ENCODE assay signal across 1 cellular context in genomic region chr2:174768557-174768956, GRCh38.
TF ChIP-seq lines count a peak whose summit lies in the region.

No MANE protein-coding gene starts in this region.

TF ChIP-seq in H1, 55 proteins besides CTCF, POLR2A, EP300 and RAD21:
- TF ChIP-seq TEAD4 (IDR thresholded peaks at IDR 0.05; ENCODE audit: low read depth, low read length) = no peak
- TF ChIP-seq USF2 (IDR thresholded peaks at IDR 0.05; ENCODE audit: low read length) = no peak
- no peak for TF ChIP-seq YY1 (IDR thresholded peaks at IDR 0.05; ENCODE audit: low read depth, low read length)
- no peak for TF ChIP-seq SIRT6 (IDR thresholded peaks at IDR 0.05; ENCODE audit: low read length)
- no peak for TF ChIP-seq EGR1 (IDR thresholded peaks at IDR 0.05; ENCODE audit: borderline replicate concordance, low read depth, low read length)
- TF ChIP-seq HDAC6 (IDR thresholded peaks at IDR 0.05; ENCODE audit: low read depth, low read length) = no peak
- no peak for TF ChIP-seq GABPA (IDR thresholded peaks at IDR 0.05; ENCODE audit: borderline replicate concordance, insufficient read depth, low read length)
- TF ChIP-seq BACH1 (IDR thresholded peaks at IDR 0.05; ENCODE audit: low read length) = no peak
- TF ChIP-seq CBX8 (IDR thresholded peaks at IDR 0.05; ENCODE audit: borderline replicate concordance, low read depth, low read length) = no peak
- no peak for TF ChIP-seq JUN (IDR thresholded peaks at IDR 0.05; ENCODE audit: low read depth, low read length)
- TF ChIP-seq CHD1 (IDR thresholded peaks at IDR 0.05; ENCODE audit: low read depth, low read length) = no peak
- no peak for TF ChIP-seq SIX5 (IDR thresholded peaks at IDR 0.05; ENCODE audit: low read depth, low read length)
- no peak for TF ChIP-seq KDM5A (IDR thresholded peaks at IDR 0.05; ENCODE audit: low read length)
- no peak for TF ChIP-seq SP2 (IDR thresholded peaks at IDR 0.05; ENCODE audit: low read length)
- TF ChIP-seq, protein P1, sequence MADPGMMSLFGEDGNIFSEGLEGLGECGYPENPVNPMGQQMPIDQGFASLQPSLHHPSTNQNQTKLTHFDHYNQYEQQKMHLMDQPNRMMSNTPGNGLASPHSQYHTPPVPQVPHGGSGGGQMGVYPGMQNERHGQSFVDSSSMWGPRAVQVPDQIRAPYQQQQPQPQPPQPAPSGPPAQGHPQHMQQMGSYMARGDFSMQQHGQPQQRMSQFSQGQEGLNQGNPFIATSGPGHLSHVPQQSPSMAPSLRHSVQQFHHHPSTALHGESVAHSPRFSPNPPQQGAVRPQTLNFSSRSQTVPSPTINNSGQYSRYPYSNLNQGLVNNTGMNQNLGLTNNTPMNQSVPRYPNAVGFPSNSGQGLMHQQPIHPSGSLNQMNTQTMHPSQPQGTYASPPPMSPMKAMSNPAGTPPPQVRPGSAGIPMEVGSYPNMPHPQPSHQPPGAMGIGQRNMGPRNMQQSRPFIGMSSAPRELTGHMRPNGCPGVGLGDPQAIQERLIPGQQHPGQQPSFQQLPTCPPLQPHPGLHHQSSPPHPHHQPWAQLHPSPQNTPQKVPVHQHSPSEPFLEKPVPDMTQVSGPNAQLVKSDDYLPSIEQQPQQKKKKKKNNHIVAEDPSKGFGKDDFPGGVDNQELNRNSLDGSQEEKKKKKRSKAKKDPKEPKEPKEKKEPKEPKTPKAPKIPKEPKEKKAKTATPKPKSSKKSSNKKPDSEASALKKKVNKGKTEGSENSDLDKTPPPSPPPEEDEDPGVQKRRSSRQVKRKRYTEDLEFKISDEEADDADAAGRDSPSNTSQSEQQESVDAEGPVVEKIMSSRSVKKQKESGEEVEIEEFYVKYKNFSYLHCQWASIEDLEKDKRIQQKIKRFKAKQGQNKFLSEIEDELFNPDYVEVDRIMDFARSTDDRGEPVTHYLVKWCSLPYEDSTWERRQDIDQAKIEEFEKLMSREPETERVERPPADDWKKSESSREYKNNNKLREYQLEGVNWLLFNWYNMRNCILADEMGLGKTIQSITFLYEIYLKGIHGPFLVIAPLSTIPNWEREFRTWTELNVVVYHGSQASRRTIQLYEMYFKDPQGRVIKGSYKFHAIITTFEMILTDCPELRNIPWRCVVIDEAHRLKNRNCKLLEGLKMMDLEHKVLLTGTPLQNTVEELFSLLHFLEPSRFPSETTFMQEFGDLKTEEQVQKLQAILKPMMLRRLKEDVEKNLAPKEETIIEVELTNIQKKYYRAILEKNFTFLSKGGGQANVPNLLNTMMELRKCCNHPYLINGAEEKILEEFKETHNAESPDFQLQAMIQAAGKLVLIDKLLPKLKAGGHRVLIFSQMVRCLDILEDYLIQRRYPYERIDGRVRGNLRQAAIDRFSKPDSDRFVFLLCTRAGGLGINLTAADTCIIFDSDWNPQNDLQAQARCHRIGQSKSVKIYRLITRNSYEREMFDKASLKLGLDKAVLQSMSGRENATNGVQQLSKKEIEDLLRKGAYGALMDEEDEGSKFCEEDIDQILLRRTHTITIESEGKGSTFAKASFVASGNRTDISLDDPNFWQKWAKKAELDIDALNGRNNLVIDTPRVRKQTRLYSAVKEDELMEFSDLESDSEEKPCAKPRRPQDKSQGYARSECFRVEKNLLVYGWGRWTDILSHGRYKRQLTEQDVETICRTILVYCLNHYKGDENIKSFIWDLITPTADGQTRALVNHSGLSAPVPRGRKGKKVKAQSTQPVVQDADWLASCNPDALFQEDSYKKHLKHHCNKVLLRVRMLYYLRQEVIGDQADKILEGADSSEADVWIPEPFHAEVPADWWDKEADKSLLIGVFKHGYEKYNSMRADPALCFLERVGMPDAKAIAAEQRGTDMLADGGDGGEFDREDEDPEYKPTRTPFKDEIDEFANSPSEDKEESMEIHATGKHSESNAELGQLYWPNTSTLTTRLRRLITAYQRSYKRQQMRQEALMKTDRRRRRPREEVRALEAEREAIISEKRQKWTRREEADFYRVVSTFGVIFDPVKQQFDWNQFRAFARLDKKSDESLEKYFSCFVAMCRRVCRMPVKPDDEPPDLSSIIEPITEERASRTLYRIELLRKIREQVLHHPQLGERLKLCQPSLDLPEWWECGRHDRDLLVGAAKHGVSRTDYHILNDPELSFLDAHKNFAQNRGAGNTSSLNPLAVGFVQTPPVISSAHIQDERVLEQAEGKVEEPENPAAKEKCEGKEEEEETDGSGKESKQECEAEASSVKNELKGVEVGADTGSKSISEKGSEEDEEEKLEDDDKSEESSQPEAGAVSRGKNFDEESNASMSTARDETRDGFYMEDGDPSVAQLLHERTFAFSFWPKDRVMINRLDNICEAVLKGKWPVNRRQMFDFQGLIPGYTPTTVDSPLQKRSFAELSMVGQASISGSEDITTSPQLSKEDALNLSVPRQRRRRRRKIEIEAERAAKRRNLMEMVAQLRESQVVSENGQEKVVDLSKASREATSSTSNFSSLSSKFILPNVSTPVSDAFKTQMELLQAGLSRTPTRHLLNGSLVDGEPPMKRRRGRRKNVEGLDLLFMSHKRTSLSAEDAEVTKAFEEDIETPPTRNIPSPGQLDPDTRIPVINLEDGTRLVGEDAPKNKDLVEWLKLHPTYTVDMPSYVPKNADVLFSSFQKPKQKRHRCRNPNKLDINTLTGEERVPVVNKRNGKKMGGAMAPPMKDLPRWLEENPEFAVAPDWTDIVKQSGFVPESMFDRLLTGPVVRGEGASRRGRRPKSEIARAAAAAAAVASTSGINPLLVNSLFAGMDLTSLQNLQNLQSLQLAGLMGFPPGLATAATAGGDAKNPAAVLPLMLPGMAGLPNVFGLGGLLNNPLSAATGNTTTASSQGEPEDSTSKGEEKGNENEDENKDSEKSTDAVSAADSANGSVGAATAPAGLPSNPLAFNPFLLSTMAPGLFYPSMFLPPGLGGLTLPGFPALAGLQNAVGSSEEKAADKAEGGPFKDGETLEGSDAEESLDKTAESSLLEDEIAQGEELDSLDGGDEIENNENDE (IDR thresholded peaks at IDR 0.05; ENCODE audit: insufficient replicate concordance, low read length) = no peak
- no peak for TF ChIP-seq RXRA (IDR thresholded peaks at IDR 0.05; ENCODE audit: insufficient read depth, low read depth, low read length)
- no peak for TF ChIP-seq TCF12 (IDR thresholded peaks at IDR 0.05; ENCODE audit: low read depth, low read length)
- TF ChIP-seq HDAC2 (IDR thresholded peaks at IDR 0.05; ENCODE audit: borderline replicate concordance in 1 of 2, low read depth in 2 of 2, low read length in 2 of 2) = no peak
TF ChIP-seq in H1: peak in this region for 0.
